Comparison of ENCODE assay signal across 8 cellular contexts in genomic region chr14:94392510-94392935, GRCh38. TPM values are rescaled to one million over a fixed set of nuclear protein-coding genes. Genes with fewer than 3 reads are reported as not detected.
A peak's percentile ranks its signal among the peaks of the same experiment; 100 is the strongest.
DNase-seq lines count a peak whose midpoint lies in the region; ATAC-seq and TF ChIP-seq lines count a peak whose summit lies in the region.

No MANE protein-coding gene starts in this region.

- no peak for TF ChIP-seq CTCF in cardiac fibroblast (IDR thresholded peaks at IDR 0.05; ENCODE audit: low read depth, low read length)

- DNase-seq in GM03348 (ENCODE audit: low spot score) = peak; percentile 64
- DNase-seq in NOMO-1 (lab: John Stamatoyannopoulos, UW; ENCODE audit: unreplicated experiment in 2 of 2) = peak; percentile 88 to 98
- peak; percentile 75 to 89 for DNase-seq in cardiac fibroblast (ENCODE audit: low read depth in 2 of 2)
- DNase-seq in renal cortical epithelial cell (ENCODE audit: low read depth) = peak; percentile 86
- DNase-seq in foreskin melanocyte = no peak
- no peak for DNase-seq in mesenteric fat pad (ENCODE audit: low spot score)

- no peak overlapping the region for H3K4me3 ChIP-seq in cardiac fibroblast (replicated peaks in 1 of 2; ENCODE audit: low read depth in 2 of 2, low read length in 2 of 2)

- ATAC-seq in HG03354 (IDR thresholded peaks at IDR 0.05; ENCODE audit: poor library complexity, severe bottlenecking, unreplicated experiment) (no peak), GM19463 (IDR thresholded peaks at IDR 0.05; ENCODE audit: unreplicated experiment) (no peak)

RNA-seq across cellular contexts. Expression of gene SERPINA1, which starts 4.1 kb away (rescaled TPM):
- total RNA-seq in renal cortical epithelial cell (32.1 and 137 TPM in 2 replicates), mesenteric fat pad (41.6 TPM)

RNA-seq across cellular contexts. Expression of gene SERPINA2, which starts 26.0 kb away (rescaled TPM):
- 0.10 TPM in 1 of 2 replicates, not detected in the other for total RNA-seq in renal cortical epithelial cell
- not detected for total RNA-seq in mesenteric fat pad

Comparison
In these comparisons a context has a peak if more than half of its experiments do, and no peak if none do; other contexts are left out.
1. DNase-seq: peak in GM03348 (single experiment), NOMO-1 (2 of 2), cardiac fibroblast (2 of 2) and renal cortical epithelial cell (single experiment); none in foreskin melanocyte (single experiment) and mesenteric fat pad (single experiment).